15 cellular contexts compared by ENCODE assay signal in the genomic region with DNA sequence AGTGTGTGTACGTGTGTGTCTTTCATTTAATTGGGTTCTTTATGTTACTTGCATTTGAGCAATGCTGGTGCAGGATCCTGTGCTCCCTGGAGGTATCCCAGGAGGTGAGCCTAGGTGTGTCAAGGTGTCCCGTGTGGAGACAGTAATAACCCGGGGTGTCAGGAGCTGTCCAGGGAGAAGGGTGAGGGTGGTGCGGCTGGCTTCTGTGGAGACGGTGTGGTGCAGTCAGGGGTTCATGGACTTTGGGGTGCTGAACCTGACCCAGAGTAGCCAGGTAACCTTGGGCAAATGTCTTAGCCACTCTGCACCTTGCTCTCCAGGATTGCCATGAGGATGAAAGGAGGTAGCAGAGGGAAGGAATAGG.
"Had no signal": no experiment of that assay in that cellular context is flagged by ENCODE, and none has a peak within 500 bp of the region (broad histone marks: within the 10 kb centered on the region; RNA-seq: fewer than 3 reads in every experiment).

No MANE protein-coding gene starts in this region.

- H3K27me3 ChIP-seq: spleen, thyroid gland had no signal

- H3K27ac ChIP-seq: gastrocnemius medialis, spleen, thyroid gland had no signal

- H3K27ac Mint-ChIP-seq: natural killer cell had no signal

- H3K4me3 Mint-ChIP-seq: natural killer cell had no signal

- H3K9me3 Mint-ChIP-seq: activated naive CD4-positive, alpha-beta T cell treated with anti-CD3 and anti-CD28 coated beads, Interleukin-2, amount 50 U/mL, for 72 hours; brain; natural killer cell had no signal

- H3K4me1 ChIP-seq: gastrocnemius medialis, thyroid gland had no signal

- DNase-seq: activated gamma-delta T cell treated with Interleukin-2 at 50 U/mL for 16 hours; activated T-cell treated with anti-CD3 and anti-CD28 coated beads, Interleukin-2, amount 50 U/mL, for 1 hour; aorta; dermis blood vessel endothelial cell; effector memory CD4-positive, alpha-beta T cell; gastrocnemius medialis; head of caudate nucleus; natural killer cell; retina; spleen; stimulated activated CD4-positive, alpha-beta T cell treated with anti-CD3 and anti-CD28 coated beads, Interleukin-4, amount 100 ng/mL, for 1 hour; thyroid gland had no signal

- ATAC-seq: esophagus mucosa had no signal

- H3K9me3 ChIP-seq: gastrocnemius medialis, spleen, thyroid gland had no signal

- H3K36me3 Mint-ChIP-seq: activated naive CD4-positive, alpha-beta T cell treated with anti-CD3 and anti-CD28 coated beads, Interleukin-2, amount 50 U/mL, for 72 hours; brain; natural killer cell had no signal
